In genomic region chr11:73478737-73479347, GRCh38 we compare ENCODE assay signal across 7 cellular contexts.
DNase-seq lines count a peak whose midpoint lies in the region; ATAC-seq and TF ChIP-seq lines count a peak whose summit lies in the region.

No MANE protein-coding gene starts in this region.

- H3K27ac Mint-ChIP-seq in chondrocyte (ENCODE audit: unreplicated experiment) (no peak overlapping the region), nephron (no peak overlapping the region)

- peaks cover 16% of the 10 kb centered on the region for H3K9me3 Mint-ChIP-seq in chondrocyte (ENCODE audit: low read depth)
- H3K9me3 Mint-ChIP-seq in nephron, result peaks cover 13% of the 10 kb centered on the region

- H3K27me3 Mint-ChIP-seq in chondrocyte (ENCODE audit: low read depth) (no peaks in the 10 kb centered on the region), nephron (ENCODE audit: low read depth) (no peaks in the 10 kb centered on the region)

- H3K4me3 Mint-ChIP-seq in chondrocyte (ENCODE audit: unreplicated experiment) (no peak overlapping the region), nephron (no peak overlapping the region)

- ATAC-seq in GM18867 (IDR thresholded peaks at IDR 0.05; ENCODE audit: unreplicated experiment) (no peak), GM18511 (IDR thresholded peaks at IDR 0.05; ENCODE audit: unreplicated experiment) (no peak), GM18870 (IDR thresholded peaks at IDR 0.05; ENCODE audit: unreplicated experiment) (no peak)

- H3K36me3 Mint-ChIP-seq in chondrocyte (ENCODE audit: low read depth), result peaks cover 7% of the 10 kb centered on the region
- H3K36me3 Mint-ChIP-seq in nephron (ENCODE audit: low read depth), result peaks cover 13% of the 10 kb centered on the region

- peaks cover 8% of the 10 kb centered on the region for H3K4me1 Mint-ChIP-seq in chondrocyte (ENCODE audit: low read depth)
- H3K4me1 Mint-ChIP-seq in nephron, result no peaks in the 10 kb centered on the region

- DNase-seq in NCI-H146 treated with DMSO at 0.1 percent for 48 hours (lab: John Stamatoyannopoulos, UW; ENCODE audit: unreplicated experiment) (peak; percentile 17), chondrocyte (ENCODE audit: low spot score) (no peak)

- peak; percentile 65 for TF ChIP-seq CTCF in GM12874 (IDR thresholded peaks at IDR 0.05; ENCODE audit: insufficient read depth, low read depth, low read length)
- peak; percentile 85 for TF ChIP-seq CTCF in chondrocyte (IDR thresholded peaks at IDR 0.05)
- TF ChIP-seq CTCF in nephron (IDR thresholded peaks at IDR 0.05; ENCODE audit: unreplicated experiment in 3 of 3), result peak; percentile 29 to 55 (median 37)
